In genomic region chr3:122074621-122075265, GRCh38 we compare ENCODE assay signal across 8 cellular contexts.
A peak's percentile ranks its signal among the peaks of the same experiment; 100 is the strongest.
DNase-seq lines count a peak whose midpoint lies in the region; ATAC-seq and TF ChIP-seq lines count a peak whose summit lies in the region.

No MANE protein-coding gene starts in this region.

- ATAC-seq in GM21367 (IDR thresholded peaks at IDR 0.05; ENCODE audit: unreplicated experiment) (peak; percentile 39), HG03520 (IDR thresholded peaks at IDR 0.05; ENCODE audit: unreplicated experiment) (peak; percentile 67)

- DNase-seq in GM10266 (ENCODE audit: extremely low spot score) (peak; percentile 73), fibroblast of peridontal ligament (ENCODE audit: extremely low read depth) (peak; percentile 23), GM03348 (ENCODE audit: low spot score) (no peak), epidermal melanocyte (ENCODE audit: insufficient read length, low spot score) (no peak), AG08396 (ENCODE audit: low spot score) (no peak), 8988T (no peak)

- peak; percentile 10 for TF ChIP-seq CTCF in GM10266 (IDR thresholded peaks at IDR 0.05; ENCODE audit: control insufficient read depth, insufficient read depth, low read depth, missing control alignments)

Comparison
In these comparisons a context has a peak if more than half of its experiments do, and no peak if none do; other contexts are left out.
1. DNase-seq: peak in GM10266 (single experiment) and fibroblast of peridontal ligament (single experiment); none in GM03348 (single experiment), epidermal melanocyte (single experiment), AG08396 (single experiment) and 8988T (single experiment).